9 cellular contexts compared by ENCODE assay signal in the genomic region with DNA sequence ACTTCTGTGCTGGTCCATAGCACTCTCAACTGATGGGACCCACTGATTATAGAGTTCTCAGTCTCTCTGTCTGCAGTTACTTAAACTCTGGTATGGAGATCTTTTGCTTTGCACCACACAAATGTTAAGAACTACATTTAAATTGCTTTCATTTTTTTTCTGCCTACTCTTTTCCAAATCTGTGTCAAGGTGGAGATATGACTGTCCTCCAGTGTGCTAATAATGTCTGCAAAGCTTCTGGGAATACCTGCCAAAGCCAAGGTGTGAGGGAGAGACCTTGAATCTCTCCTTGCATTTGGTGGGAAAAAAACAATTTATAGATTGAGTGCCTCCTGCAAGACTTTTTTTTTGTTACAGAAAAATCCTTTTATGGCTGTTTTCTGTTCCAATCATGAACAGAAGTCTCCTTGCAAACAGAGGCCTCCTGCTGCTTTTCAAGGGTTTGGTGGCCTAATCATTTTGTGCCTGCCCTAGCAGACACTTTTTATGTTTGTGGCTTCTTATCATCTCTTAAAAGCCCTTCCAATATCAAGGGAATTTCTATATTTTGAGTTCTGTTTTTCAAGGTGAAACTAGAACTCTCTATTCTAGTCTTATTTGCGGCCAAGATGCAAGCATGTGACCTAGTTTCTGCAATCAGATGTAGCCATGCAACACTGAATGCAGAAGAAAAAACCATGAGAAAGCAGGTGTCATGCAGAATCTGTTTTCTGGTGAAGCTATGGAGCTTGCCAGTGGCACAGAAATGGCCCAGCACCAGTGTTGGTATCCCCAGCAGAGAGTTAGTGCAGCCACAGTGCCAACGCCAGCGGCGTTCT. TPM values are rescaled to one million over a fixed set of nuclear protein-coding genes. Genes with fewer than 3 reads are reported as not detected.
DNase-seq lines count a peak whose midpoint lies in the region; ATAC-seq and TF ChIP-seq lines count a peak whose summit lies in the region.
"Had no signal": no experiment of that assay in that cellular context is flagged by ENCODE, and none has a peak within 500 bp of the region (broad histone marks: within the 10 kb centered on the region; RNA-seq: fewer than 3 reads in every experiment).

No MANE protein-coding gene starts in this region.

- intact Hi-C loops in CD8-positive, alpha-beta T cell (cut with DNase I, micrococcal nuclease), result no loop called here
- intact Hi-C loops in Right ventricle myocardium superior (cut with DNase I), result no loop called here
- intact Hi-C loops in esophagus muscularis mucosa (cut with DNase I), result no loop called here

- CTCF ChIA-PET in CD8-positive, alpha-beta T cell (lab: Charles Lee), result no interaction called here
- CTCF ChIA-PET in T-cell (lab: Charles Lee), result no interaction called here

- H3K27ac ChIP-seq in CD8-positive, alpha-beta T cell (ENCODE audit: low read depth, low read length), result no peak overlapping the region
- H3K27ac ChIP-seq in esophagus muscularis mucosa (replicated peaks in 1 of 4), result no peak overlapping the region
- H3K27ac ChIP-seq: BLaER1 treated with 17β-estradiol and CSF1 and Interleukin-3, amounts not matched to agents 10 nM and 100 nM had no signal

- no peak for TF ChIP-seq EP300 in esophagus muscularis mucosa (IDR thresholded peaks at IDR 0.05)

- ATAC-seq in CD8-positive, alpha-beta T cell, result no peak
- ATAC-seq in GM19351 (IDR thresholded peaks at IDR 0.05; ENCODE audit: unreplicated experiment), result peak; percentile 81
- peak; percentile 81 for ATAC-seq in HG02981 (IDR thresholded peaks at IDR 0.05; ENCODE audit: unreplicated experiment)
- ATAC-seq in T-cell (replicated peaks in 1 of 4), result peak in 2 of 4 experiments; percentile 24 to 37
- ATAC-seq in Right ventricle myocardium superior (ENCODE audit: poor library complexity), result no peak

- H3K36me3 ChIP-seq in CD8-positive, alpha-beta T cell (ENCODE audit: insufficient read depth, low read length), result no peaks in the 10 kb centered on the region
- H3K36me3 ChIP-seq in esophagus muscularis mucosa, result no peaks in the 10 kb centered on the region
- H3K36me3 ChIP-seq: BLaER1 treated with 17β-estradiol and CSF1 and Interleukin-3, amounts not matched to agents 10 nM and 100 nM had no signal

- H3K27ac Mint-ChIP-seq in CD8-positive, alpha-beta T cell, result peak overlapping the region; percentile 32
- peak overlapping the region; percentile 76 to 87 for H3K27ac Mint-ChIP-seq in T-cell

- no peak overlapping the region for H3K4me3 Mint-ChIP-seq in CD8-positive, alpha-beta T cell
- H3K4me3 Mint-ChIP-seq in T-cell, result no peak overlapping the region

- no peaks in the 10 kb centered on the region for H3K36me3 Mint-ChIP-seq in CD8-positive, alpha-beta T cell
- no peaks in the 10 kb centered on the region for H3K36me3 Mint-ChIP-seq in T-cell

- no peaks in the 10 kb centered on the region for H3K9me3 Mint-ChIP-seq in CD8-positive, alpha-beta T cell
- no peaks in the 10 kb centered on the region for H3K9me3 Mint-ChIP-seq in T-cell

- H3K27me3 Mint-ChIP-seq in CD8-positive, alpha-beta T cell (ENCODE audit: low read depth), result no peaks in the 10 kb centered on the region
- H3K27me3 Mint-ChIP-seq in T-cell, result no peaks in the 10 kb centered on the region

- WGBS in esophagus muscularis mucosa, result 92% methylated on average over 4 of the region's 4 CpGs

- POLR2A ChIA-PET in CD8-positive, alpha-beta T cell (lab: Charles Lee), result no interaction called here
- POLR2A ChIA-PET in T-cell (lab: Charles Lee), result no interaction called here

- no peak for TF ChIP-seq CTCF in CD8-positive, alpha-beta T cell (IDR thresholded peaks at IDR 0.05)
- no peak for TF ChIP-seq CTCF in esophagus muscularis mucosa (IDR thresholded peaks at IDR 0.05)

- peaks cover 17% of the 10 kb centered on the region for H3K4me1 Mint-ChIP-seq in CD8-positive, alpha-beta T cell (ENCODE audit: low read depth)
- peaks cover 0 to 34% (median 21%) of the 10 kb centered on the region in 3 donors for H3K4me1 Mint-ChIP-seq in T-cell

- no peak overlapping the region for H3K4me3 ChIP-seq in CD8-positive, alpha-beta T cell (ENCODE audit: low read depth, low read length)
- H3K4me3 ChIP-seq in esophagus muscularis mucosa, result no peak overlapping the region
- H3K4me3 ChIP-seq: BLaER1 treated with 17β-estradiol and CSF1 and Interleukin-3, amounts not matched to agents 10 nM and 100 nM had no signal

- DNase-seq in CD8-positive, alpha-beta T cell, result no peak
- DNase-seq in T-cell (no peak), NCI-H1436 (lab: John Stamatoyannopoulos, UW) (no peak), Right ventricle myocardium superior (no peak), esophagus muscularis mucosa (ENCODE audit: extremely low spot score) (no peak), NCI-H82 (lab: John Stamatoyannopoulos, UW) (no peak)

- TF ChIP-seq POLR2A in esophagus muscularis mucosa (IDR thresholded peaks at IDR 0.05; ENCODE audit: low read depth), result no peak

- no peaks in the 10 kb centered on the region for H3K4me1 ChIP-seq in CD8-positive, alpha-beta T cell (ENCODE audit: insufficient read depth, low read length)
- H3K4me1 ChIP-seq in esophagus muscularis mucosa, result peaks cover 16 to 21% (median 19%) of the 10 kb centered on the region in 4 donors

- H3K27me3 ChIP-seq in CD8-positive, alpha-beta T cell (ENCODE audit: insufficient read depth, low read length), result no peaks in the 10 kb centered on the region
- no peaks in the 10 kb centered on the region for H3K27me3 ChIP-seq in esophagus muscularis mucosa
- H3K27me3 ChIP-seq: BLaER1 treated with 17β-estradiol and CSF1 and Interleukin-3, amounts not matched to agents 10 nM and 100 nM had no signal

- H3K9me3 ChIP-seq in CD8-positive, alpha-beta T cell (ENCODE audit: low read length), result no peaks in the 10 kb centered on the region
- no peaks in the 10 kb centered on the region for H3K9me3 ChIP-seq in esophagus muscularis mucosa

RNA-seq across cellular contexts. Expression of a gene that starts 23.2 kb away (rescaled TPM):
- 10 to 100 TPM; 79.4 to 82.4 TPM for total RNA-seq in CD8-positive, alpha-beta T cell
- 10 to 100 TPM; 52.5 to 81.9 (median 66.0) TPM for total RNA-seq in T-cell
- 38.9 TPM for total RNA-seq in Right ventricle myocardium superior
- total RNA-seq in esophagus muscularis mucosa, result 10 to 100 TPM; 17.4 to 24.0 (median 21.7) TPM

Comparison
In these comparisons a context has a peak if more than half of its experiments do, and no peak if none do; other contexts are left out.
1. ATAC-seq: peak in GM19351 (single experiment) and HG02981 (single experiment); none in CD8-positive, alpha-beta T cell (single experiment) and Right ventricle myocardium superior (single experiment).